8 cellular contexts compared by ENCODE assay signal in genomic region chr10:73865459-73866442, GRCh38. TPM values are rescaled to one million over a fixed set of nuclear protein-coding genes. Genes with fewer than 3 reads are reported as not detected.
DNase-seq lines count a peak whose midpoint lies in the region; ATAC-seq, FAIRE-seq and TF ChIP-seq lines count a peak whose summit lies in the region.

No MANE protein-coding gene starts in this region.

- H2BK120ac ChIP-seq in neuronal stem cell (ENCODE audit: low read depth, low read length) = no peak overlapping the region

- H3K9me3 ChIP-seq in adrenal gland (replicated peaks in 1 of 3) (no peaks in the 10 kb centered on the region), neuronal stem cell (replicated peaks in 1 of 2; ENCODE audit: control insufficient read depth in 2 of 2, insufficient read depth in 1 of 2, low read depth in 1 of 2, low read length in 2 of 2) (peaks cover 0 to 1% of the 10 kb centered on the region in 2 donors)

- no peak overlapping the region for H2AFZ ChIP-seq in neuronal stem cell (ENCODE audit: low read length)

- H4K91ac ChIP-seq in neuronal stem cell (ENCODE audit: low read depth, low read length, poor library complexity) = no peak overlapping the region

- H3K4ac ChIP-seq in neuronal stem cell (ENCODE audit: low read length) = no peak overlapping the region

- ATAC-seq in HG02763 (IDR thresholded peaks at IDR 0.05; ENCODE audit: unreplicated experiment) (peak; percentile 67), HG02571 (IDR thresholded peaks at IDR 0.05; ENCODE audit: unreplicated experiment) (no peak)

- H3K4me1 ChIP-seq in adrenal gland (replicated peaks in 1 of 2) = peaks cover 0 to 17% of the 10 kb centered on the region in 2 donors
- H3K4me1 ChIP-seq in neuronal stem cell (ENCODE audit: control insufficient read depth in 2 of 2, insufficient read depth in 1 of 2, low read depth in 1 of 2, low read length in 2 of 2) = peaks cover 0 to 2% of the 10 kb centered on the region in 2 donors

- H3K4me3 ChIP-seq in GM12865 (ENCODE audit: low read depth, low read length) = peak overlapping the region; percentile 30
- no peak overlapping the region for H3K4me3 ChIP-seq in adrenal gland
- no peak overlapping the region for H3K4me3 ChIP-seq in neuronal stem cell (ENCODE audit: low read length in 2 of 2)

- H3K14ac ChIP-seq in neuronal stem cell (ENCODE audit: low read length) = no peak overlapping the region

- H3K4me2 ChIP-seq in neuronal stem cell (ENCODE audit: insufficient read depth, low read length, poor library complexity, severe bottlenecking) = no peak overlapping the region

- H2AK5ac ChIP-seq in neuronal stem cell (ENCODE audit: low read depth, low read length) = no peak overlapping the region

- H2BK12ac ChIP-seq in neuronal stem cell (ENCODE audit: low read length) = no peak overlapping the region

- H3K23ac ChIP-seq in neuronal stem cell (ENCODE audit: low read depth, low read length, poor library complexity) = peak overlapping the region; percentile 69

- peak; percentile 78 for DNase-seq in GM12865 (ENCODE audit: low read depth)
- peak; percentile 97 for DNase-seq in SKM-1 treated with dmso at 0.1 percent for 144 hours (lab: John Stamatoyannopoulos, UW; ENCODE audit: unreplicated experiment)
- peak in 4 of 7 donors; percentile 31 to 43 (median 40) for DNase-seq in adrenal gland
- DNase-seq in neuronal stem cell (ENCODE audit: low spot score) = no peak
- DNase-seq in D721Med (ENCODE audit: insufficient read length, low spot score) = no peak
- DNase-seq in DMS53 treated with DMSO at 0.1 percent for 48 hours (lab: John Stamatoyannopoulos, UW; ENCODE audit: unreplicated experiment) = no peak

- FAIRE-seq in D721Med (lab: Jason Lieb, UNC) = no peak

- peak overlapping the region; percentile 36 for H3K9ac ChIP-seq in neuronal stem cell (ENCODE audit: low read depth, low read length, poor library complexity)

- no peaks in the 10 kb centered on the region for H3K27me3 ChIP-seq in adrenal gland
- no peaks in the 10 kb centered on the region for H3K27me3 ChIP-seq in neuronal stem cell (ENCODE audit: control insufficient read depth in 3 of 3, insufficient read depth in 3 of 3, low read depth in 1 of 3, low read length in 3 of 3)

- H2BK5ac ChIP-seq in neuronal stem cell (ENCODE audit: low read length) = no peak overlapping the region

- H3K36me3 ChIP-seq in adrenal gland (replicated peaks in 1 of 2) = peaks cover 0 to 3% of the 10 kb centered on the region in 2 donors
- peaks cover 21 to 57% of the 10 kb centered on the region in 2 donors for H3K36me3 ChIP-seq in neuronal stem cell (replicated peaks in 1 of 2; ENCODE audit: control insufficient read depth in 2 of 2, insufficient read depth in 2 of 2, low read length in 2 of 2)

- H3K79me1 ChIP-seq in neuronal stem cell (ENCODE audit: low read depth, low read length) = peaks cover 8% of the 10 kb centered on the region

- 58 to 67% (median 64%) methylated on average over 6 to 11 of the region's 11 CpGs for WGBS in adrenal gland, 4 donors
- no CpG with 5 or more reads among the region's 11 CpGs for WGBS in neuronal stem cell (ENCODE audit: extremely low coverage in 2 of 2, insufficient read length in 2 of 2, insufficient replicate concordance in 1 of 2), 2 donors

- intact Hi-C loops in adrenal gland (cut with DNase I) = no loop called here

- TF ChIP-seq POLR2A in adrenal gland (IDR thresholded peaks at IDR 0.05) = no peak

- no peak overlapping the region for H2BK15ac ChIP-seq in neuronal stem cell (ENCODE audit: low read length)

- H4K8ac ChIP-seq in neuronal stem cell (ENCODE audit: low read depth, low read length) = no peak overlapping the region

- TF ChIP-seq CTCF in GM12865 (IDR thresholded peaks at IDR 0.05; ENCODE audit: insufficient read depth, low read depth, low read length, missing control alignments) = no peak
- no peak for TF ChIP-seq CTCF in adrenal gland (IDR thresholded peaks at IDR 0.05)
- no peak for TF ChIP-seq CTCF in D721Med (IDR thresholded peaks at IDR 0.05; ENCODE audit: insufficient read depth, missing control alignments)

- H3K18ac ChIP-seq in neuronal stem cell (ENCODE audit: low read length) = no peak overlapping the region

- H3K27ac ChIP-seq in adrenal gland = peak overlapping the region in 2 of 5 donors; percentile 62
- no peak overlapping the region for H3K27ac ChIP-seq in neuronal stem cell (replicated peaks; ENCODE audit: low read length)

RNA-seq across cellular contexts. Expression of gene CAMK2G, which starts 8.6 kb away (rescaled TPM):
- 10 to 100 TPM; 12.7 to 27.3 (median 21.3) TPM for total RNA-seq in adrenal gland
- 10 to 100 TPM; 16.3 to 19.7 (median 19.7) TPM for polyA plus RNA-seq in adrenal gland
- 30.5 TPM for polyA plus RNA-seq in neuronal stem cell (2013, experiment 1 of 2)
- polyA plus RNA-seq in neuronal stem cell (2013, experiment 2 of 2) = 31.7 TPM

RNA-seq across cellular contexts. Expression of gene PLAU, which starts 45.2 kb away (rescaled TPM):
- 10 to 100 TPM in 2 of 8 donors, 1 to 10 TPM in 6; 2.2 to 10.6 (median 7.5) TPM for total RNA-seq in adrenal gland
- polyA plus RNA-seq in adrenal gland = 10 to 100 TPM in 1 of 3 donors, 1 to 10 TPM in 2; 2.6 to 19.4 (median 3.7) TPM
- polyA plus RNA-seq in neuronal stem cell (2013, experiment 1 of 2) = 8.0 TPM
- polyA plus RNA-seq in neuronal stem cell (2013, experiment 2 of 2) = 7.7 TPM

RNA-seq across cellular contexts. Expression of gene NDST2, which starts 54.4 kb away (rescaled TPM):
- 10 to 100 TPM; 31.9 to 67.0 (median 41.6) TPM for total RNA-seq in adrenal gland
- 10 to 100 TPM; 14.5 to 23.0 (median 21.9) TPM for polyA plus RNA-seq in adrenal gland
- 14.3 TPM for polyA plus RNA-seq in neuronal stem cell (2013, experiment 1 of 2)
- polyA plus RNA-seq in neuronal stem cell (2013, experiment 2 of 2) = 14.9 TPM

Comparison
In these comparisons a context has a peak if more than half of its experiments do, and no peak if none do; other contexts are left out.
1. DNase-seq: peak in GM12865 (single experiment), SKM-1 treated with dmso at 0.1 percent for 144 hours (single experiment) and adrenal gland (4 of 7); none in neuronal stem cell (single experiment), D721Med (single experiment) and DMS53 treated with DMSO at 0.1 percent for 48 hours (single experiment).